ENCODE assay signal across 10 cellular contexts in genomic region chr11:99098751-99099150, GRCh38.
DNase-seq lines count a peak whose midpoint lies in the region; ATAC-seq, FAIRE-seq and TF ChIP-seq lines count a peak whose summit lies in the region.
"Had no signal": no experiment of that assay in that cellular context is flagged by ENCODE, and none has a peak within 500 bp of the region (broad histone marks: within the 10 kb centered on the region; RNA-seq: fewer than 3 reads in every experiment).

No MANE protein-coding gene starts in this region.

- no peak for TF ChIP-seq POLR2A in H54 (IDR thresholded peaks at IDR 0.05; ENCODE audit: low read depth, low read length)

- intact Hi-C loops in Calu3 (cut with micrococcal nuclease; ENCODE audit: unreplicated experiment) = no loop called here

- BruUV-seq in Calu3 (replicated peaks; lab: Mats Ljungman, UMichigan) = no TSS peak

- no peak for FAIRE-seq in H54 (lab: Jason Lieb, UNC)

- H3K4me3 Mint-ChIP-seq in Calu3 (ENCODE audit: low read depth, unreplicated experiment) = no peak overlapping the region
- H3K4me3 Mint-ChIP-seq: activated naive CD8-positive, alpha-beta T cell treated with anti-CD3 and anti-CD28 coated beads, Interleukin-2, amount 50 U/mL, for 24 hours; naive thymus-derived CD8-positive, alpha-beta T cell had no signal

- CTCF ChIA-PET in Calu3 (lab: Charles Lee) = no interaction called here

- H3K9me3 Mint-ChIP-seq in Calu3 (ENCODE audit: low read depth, unreplicated experiment) = peaks cover 2% of the 10 kb centered on the region

- no peak for TF ChIP-seq CTCF in Calu3 (IDR thresholded peaks at IDR 0.05; ENCODE audit: unreplicated experiment)

- DNase-seq in H54 (ENCODE audit: insufficient read length, low spot score) = no peak
- no peak for DNase-seq in Calu3
- no peak for DNase-seq in NCI-H1417 treated with DMSO at 0.1 percent for 48 hours (lab: John Stamatoyannopoulos, UW)
- no peak for DNase-seq in T1000 (lab: John Stamatoyannopoulos, UW)
- DNase-seq: activated naive CD8-positive, alpha-beta T cell treated with anti-CD3 and anti-CD28 coated beads, Interleukin-2, amount 50 U/mL, for 24 hours; effector memory CD4-positive, alpha-beta T cell; naive thymus-derived CD8-positive, alpha-beta T cell had no signal

- H3K4me1 Mint-ChIP-seq in Calu3 (ENCODE audit: low read depth, unreplicated experiment) = no peaks in the 10 kb centered on the region
- H3K4me1 Mint-ChIP-seq: activated naive CD8-positive, alpha-beta T cell treated with anti-CD3 and anti-CD28 coated beads, Interleukin-2, amount 50 U/mL, for 24 hours; naive thymus-derived CD8-positive, alpha-beta T cell had no signal

- no peaks in the 10 kb centered on the region for H3K27me3 Mint-ChIP-seq in Calu3 (ENCODE audit: unreplicated experiment)
- H3K27me3 Mint-ChIP-seq: activated naive CD8-positive, alpha-beta T cell treated with anti-CD3 and anti-CD28 coated beads, Interleukin-2, amount 50 U/mL, for 24 hours; naive thymus-derived CD8-positive, alpha-beta T cell had no signal

- H3K27ac Mint-ChIP-seq in Calu3 (ENCODE audit: unreplicated experiment) = no peak overlapping the region
- H3K27ac Mint-ChIP-seq: activated naive CD8-positive, alpha-beta T cell treated with anti-CD3 and anti-CD28 coated beads, Interleukin-2, amount 50 U/mL, for 24 hours; naive thymus-derived CD8-positive, alpha-beta T cell had no signal

- H3K36me3 Mint-ChIP-seq in Calu3 (ENCODE audit: insufficient read depth, unreplicated experiment) = no peaks in the 10 kb centered on the region
- H3K36me3 Mint-ChIP-seq: naive thymus-derived CD8-positive, alpha-beta T cell had no signal

- ATAC-seq in GM19351 (IDR thresholded peaks at IDR 0.05; ENCODE audit: unreplicated experiment) = peak; percentile 85
- ATAC-seq in HG02798 (IDR thresholded peaks at IDR 0.05; ENCODE audit: poor library complexity, unreplicated experiment) = peak; percentile 97
- peak; percentile 93 for ATAC-seq in HG03558 (IDR thresholded peaks at IDR 0.05; ENCODE audit: extremely low read depth, unreplicated experiment)
- ATAC-seq: activated naive CD8-positive, alpha-beta T cell treated with anti-CD3 and anti-CD28 coated beads, Interleukin-2, amount 50 U/mL, for 24 hours; naive thymus-derived CD8-positive, alpha-beta T cell had no signal
